In the genomic region with DNA sequence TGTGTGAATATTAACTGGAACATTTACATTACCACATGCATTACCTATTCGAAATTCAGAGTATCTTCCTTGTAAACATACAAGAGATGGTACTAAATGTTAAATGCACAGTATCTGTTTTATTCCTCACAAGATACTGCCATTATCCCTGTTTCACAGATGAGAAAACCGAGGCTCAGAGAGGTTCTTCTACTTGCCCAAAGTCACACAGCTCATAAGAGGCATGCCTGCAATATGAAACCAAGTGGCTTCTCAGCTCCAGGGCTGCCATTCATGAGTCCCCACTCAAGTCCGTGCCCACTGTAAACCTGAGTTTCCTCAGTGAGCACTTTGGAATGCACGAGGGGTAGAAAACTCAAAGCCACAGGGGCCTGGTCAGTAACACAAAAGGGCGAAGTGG, we compare ENCODE assay signal across 19 cellular contexts. TPM values are rescaled to one million over a fixed set of nuclear protein-coding genes. Genes with fewer than 3 reads are reported as not detected.
DNase-seq lines count a peak whose midpoint lies in the region; ATAC-seq, FAIRE-seq and TF ChIP-seq lines count a peak whose summit lies in the region.
"Had no signal": no experiment of that assay in that cellular context is flagged by ENCODE, and none has a peak within 500 bp of the region (broad histone marks: within the 10 kb centered on the region; RNA-seq: fewer than 3 reads in every experiment).

No MANE protein-coding gene starts in this region.

- H2BK15ac ChIP-seq in H1 (ENCODE audit: low read length) (0 out of 2 replicates have a peak overlapping the region, but pooled peaks have one; percentile 93), mesendoderm (replicated peaks; ENCODE audit: low read depth) (no peak overlapping the region)

- POLR2A ChIA-PET in H1 (lab: Charles Lee; ENCODE audit: partially characterized antibody), result interaction anchor here (1.7 to 5.7 kb wide), 3 partner anchors 8 to 23 kb away, joined by 4 to 50 read pairs (median 33); no protein-coding TSS in a partner anchor

- H3K23ac ChIP-seq in H1 (ENCODE audit: insufficient read length) (no peak overlapping the region), mesendoderm (ENCODE audit: low read length) (no peak overlapping the region)

- no peak overlapping the region for H3K27ac Mint-ChIP-seq in activated CD8-positive, alpha-beta memory T cell treated with anti-CD3 and anti-CD28 coated beads, Interleukin-2, amount 10 ng/mL, durations not matched to agents 7 days and 5 days
- H3K27ac Mint-ChIP-seq: CD8-positive, alpha-beta T cell had no signal

- H3K4me1 ChIP-seq in BLaER1 treated with 17β-estradiol and CSF1 and Interleukin-3, amounts not matched to agents 10 nM and 100 nM, result peaks cover 36 to 78% (median 67%) of the 10 kb centered on the region in 10 experiments
- H3K4me1 ChIP-seq in H1 (replicated peaks in 1 of 4; ENCODE audit: control insufficient read depth in 3 of 4, insufficient read depth in 4 of 4, low read length in 3 of 4) (peaks cover 6 to 15% (median 7%) of the 10 kb centered on the region in 4 experiments), testis (peaks cover 44% of the 10 kb centered on the region), mesendoderm (ENCODE audit: control insufficient read depth, low read depth, low read length) (no peaks in the 10 kb centered on the region), lower lobe of right lung (no peaks in the 10 kb centered on the region)

- H4K5ac ChIP-seq in H1 (ENCODE audit: insufficient read length, low read depth, low read length), result no peak overlapping the region
- no peak overlapping the region for H4K5ac ChIP-seq in mesendoderm (ENCODE audit: low read length)

- H4K91ac ChIP-seq in H1 (replicated peaks; ENCODE audit: insufficient read length, low read length), result no peak overlapping the region

- no peaks in the 10 kb centered on the region for H4K20me1 ChIP-seq in BLaER1 treated with 17β-estradiol and CSF1 and Interleukin-3, amounts not matched to agents 10 nM and 100 nM
- H4K20me1 ChIP-seq in H1 (replicated peaks in 1 of 2; ENCODE audit: control insufficient read depth in 1 of 2, insufficient read depth in 2 of 2, low read length in 2 of 2), result no peaks in the 10 kb centered on the region

- no peaks in the 10 kb centered on the region for H3K4me1 Mint-ChIP-seq in activated CD8-positive, alpha-beta memory T cell treated with anti-CD3 and anti-CD28 coated beads, Interleukin-2, amount 10 ng/mL, durations not matched to agents 7 days and 5 days

- no peak for FAIRE-seq in H1 (lab: Jason Lieb, UNC)
- FAIRE-seq: A204.1, GM12878, H54 had no signal

- CTCF ChIA-PET in H1 (lab: Charles Lee; ENCODE audit: partially characterized antibody), result interaction anchor here (0.6 to 3.8 kb wide), 2 partner anchors 9 to 24 kb away, joined by 3 to 20 read pairs; no protein-coding TSS in a partner anchor
- CTCF ChIA-PET in activated CD8-positive, alpha-beta memory T cell treated with anti-CD3 and anti-CD28 coated beads, Interleukin-2, amount 10 ng/mL, durations not matched to agents 7 days and 5 days (lab: Charles Lee), result no interaction called here

- intact Hi-C loops in testis (cut with DNase I; ENCODE audit: low total_unique reads), result no loop called here
- intact Hi-C loops in lower lobe of right lung (cut with DNase I), result no loop called here

- no peaks in the 10 kb centered on the region for H3K36me3 ChIP-seq in BLaER1 treated with 17β-estradiol and CSF1 and Interleukin-3, amounts not matched to agents 10 nM and 100 nM
- H3K36me3 ChIP-seq in H1 (ENCODE audit: control insufficient read depth in 2 of 4, insufficient read depth in 4 of 4, low read length in 3 of 4), result no peaks in the 10 kb centered on the region
- H3K36me3 ChIP-seq in testis (ENCODE audit: low read depth, missing control alignments), result no peaks in the 10 kb centered on the region
- H3K36me3 ChIP-seq in mesendoderm (ENCODE audit: control insufficient read depth, insufficient read depth, low read length), result no peaks in the 10 kb centered on the region
- no peaks in the 10 kb centered on the region for H3K36me3 ChIP-seq in lower lobe of right lung

- H3K4me2 ChIP-seq in BLaER1 treated with 17β-estradiol and CSF1 and Interleukin-3, amounts not matched to agents 10 nM and 100 nM, result peak overlapping the region in 6 of 11 experiments; percentile 47 to 79 (median 73); a peak in 6 of 22 replicates
- H3K4me2 ChIP-seq in H1 (ENCODE audit: insufficient read depth in 1 of 2, low read depth in 2 of 2, low read length in 2 of 2), result no peak overlapping the region
- H3K4me2 ChIP-seq in mesendoderm (ENCODE audit: low read length), result no peak overlapping the region

- H3K79me2 ChIP-seq in H1 (ENCODE audit: control insufficient read depth in 1 of 2, insufficient read depth in 2 of 2, low read length in 2 of 2) (no peaks in the 10 kb centered on the region), mesendoderm (ENCODE audit: control insufficient read depth, insufficient read depth, low read length) (no peaks in the 10 kb centered on the region)

- H3K4me3 Mint-ChIP-seq in activated CD8-positive, alpha-beta memory T cell treated with anti-CD3 and anti-CD28 coated beads, Interleukin-2, amount 10 ng/mL, durations not matched to agents 7 days and 5 days, result no peak overlapping the region
- H3K4me3 Mint-ChIP-seq: CD8-positive, alpha-beta T cell had no signal

- no peaks in the 10 kb centered on the region for H3K23me2 ChIP-seq in H1 (ENCODE audit: low read depth, low read length)

- H2AK5ac ChIP-seq in H1 (ENCODE audit: low read depth, low read length) (no peak overlapping the region; the same call in 1 of the 2 replicates), mesendoderm (ENCODE audit: low read length) (no peak overlapping the region)

- no peak for DNase-seq in H1 (ENCODE audit: low read depth in 1 of 2, low spot score in 2 of 2)
- no peak for DNase-seq in testis
- no peak for DNase-seq in mesendoderm
- no peak for DNase-seq in 8988T
- DNase-seq in lower lobe of right lung, result no peak
- no peak for DNase-seq in activated CD8-positive, alpha-beta memory T cell treated with anti-CD3 and anti-CD28 coated beads, Interleukin-2, amount 10 ng/mL, durations not matched to agents 7 days and 5 days
- DNase-seq: AML-193; Calu3; CD8-positive, alpha-beta T cell; DMS79 treated with DMSO at 0.1 percent for 48 hours; GF-D8; GM23248; HCEC 1CT; KBM-7 had no signal

- no peak overlapping the region for H3K56ac ChIP-seq in H1 (replicated peaks; ENCODE audit: insufficient read length, low read depth, low read length)
- H3K56ac ChIP-seq in mesendoderm (ENCODE audit: low read length), result no peak overlapping the region

- H3K14ac ChIP-seq in H1 (ENCODE audit: insufficient read length), result no peak overlapping the region

- H3K9me3 Mint-ChIP-seq in activated CD8-positive, alpha-beta memory T cell treated with anti-CD3 and anti-CD28 coated beads, Interleukin-2, amount 10 ng/mL, durations not matched to agents 7 days and 5 days (ENCODE audit: low read depth), result no peaks in the 10 kb centered on the region
- H3K9me3 Mint-ChIP-seq: CD8-positive, alpha-beta T cell had no signal

- no peak overlapping the region for H3K4me3 ChIP-seq in BLaER1 treated with 17β-estradiol and CSF1 and Interleukin-3, amounts not matched to agents 10 nM and 100 nM
- H3K4me3 ChIP-seq in H1 (ENCODE audit: extremely low read depth in 1 of 4, insufficient read depth in 2 of 4, low read depth in 3 of 4, low read length in 4 of 4), result no peak overlapping the region
- no peak overlapping the region for H3K4me3 ChIP-seq in testis
- H3K4me3 ChIP-seq in mesendoderm (ENCODE audit: low read length), result no peak overlapping the region
- H3K4me3 ChIP-seq in lower lobe of right lung, result no peak overlapping the region
- H3K4me3 ChIP-seq: GM12878, GM23248 had no signal

- TF ChIP-seq CTCF in H1 (IDR thresholded peaks at IDR 0.05; ENCODE audit: control extremely low read depth in 1 of 3, insufficient read depth in 1 of 3, low read depth in 1 of 3, low read length in 3 of 3) (no peak), testis (IDR thresholded peaks at IDR 0.05) (no peak), lower lobe of right lung (IDR thresholded peaks at IDR 0.05) (no peak)

- H3K9ac ChIP-seq in BLaER1 treated with 17β-estradiol and CSF1 and Interleukin-3, amounts not matched to agents 10 nM and 100 nM, result no peak overlapping the region
- H3K9ac ChIP-seq in H1 (replicated peaks in 1 of 4; ENCODE audit: extremely low read depth in 1 of 4, low read depth in 3 of 4, low read length in 3 of 4) (no peak overlapping the region), mesendoderm (ENCODE audit: low read length) (no peak overlapping the region)
- H3K9ac ChIP-seq: GM23248 had no signal

- H3K9me3 ChIP-seq in BLaER1 treated with 17β-estradiol and CSF1 and Interleukin-3, amounts not matched to agents 10 nM and 100 nM (replicated peaks in 1 of 11), result no peaks in the 10 kb centered on the region
- H3K9me3 ChIP-seq in H1 (ENCODE audit: insufficient read depth in 2 of 2, low read depth in 1 of 2, low read length in 1 of 2) (no peaks in the 10 kb centered on the region), testis (no peaks in the 10 kb centered on the region), lower lobe of right lung (no peaks in the 10 kb centered on the region)

- TF ChIP-seq EP300 in H1 (IDR thresholded peaks at IDR 0.05; ENCODE audit: borderline replicate concordance in 1 of 2, low read depth in 2 of 2, low read length in 2 of 2), result no peak

- H3K4ac ChIP-seq in H1 (replicated peaks; ENCODE audit: insufficient read length, low read depth, low read length), result no peak overlapping the region
- H3K4ac ChIP-seq in mesendoderm (ENCODE audit: low read depth, low read length), result no peak overlapping the region

- no peak for TF ChIP-seq RAD21 in H1 (IDR thresholded peaks at IDR 0.05 in 1 of 2, conservative IDR thresholded peaks at IDR 0.05 in 1 of 2; ENCODE audit: low read depth in 2 of 2, low read length in 2 of 2)

- no peak for ATAC-seq in lower lobe of right lung
- no peak for ATAC-seq in activated CD8-positive, alpha-beta memory T cell treated with anti-CD3 and anti-CD28 coated beads, Interleukin-2, amount 10 ng/mL, durations not matched to agents 7 days and 5 days
- ATAC-seq: CD8-positive, alpha-beta T cell; GM12878 had no signal

- no peaks in the 10 kb centered on the region for H3K27me3 ChIP-seq in BLaER1 treated with 17β-estradiol and CSF1 and Interleukin-3, amounts not matched to agents 10 nM and 100 nM
- H3K27me3 ChIP-seq in H1 (replicated peaks in 1 of 4; ENCODE audit: control insufficient read depth in 3 of 4, extremely low read depth in 1 of 4, insufficient read depth in 3 of 4, low read length in 3 of 4) (no peaks in the 10 kb centered on the region), testis (no peaks in the 10 kb centered on the region), mesendoderm (ENCODE audit: insufficient read depth, low read length, poor library complexity) (no peaks in the 10 kb centered on the region), lower lobe of right lung (ENCODE audit: low read depth) (no peaks in the 10 kb centered on the region)

- H3K27ac ChIP-seq in BLaER1 treated with 17β-estradiol and CSF1 and Interleukin-3, amounts not matched to agents 10 nM and 100 nM, result no peak overlapping the region
- H3K27ac ChIP-seq in H1 (ENCODE audit: low read depth, low read length), result no peak overlapping the region
- peak overlapping the region; percentile 56 to 75 for H3K27ac ChIP-seq in testis
- no peak overlapping the region for H3K27ac ChIP-seq in mesendoderm (ENCODE audit: low read depth, low read length)
- no peak overlapping the region for H3K27ac ChIP-seq in lower lobe of right lung
- H3K27ac ChIP-seq: GM23248 had no signal

- TF ChIP-seq POLR2A in H1 (IDR thresholded peaks at IDR 0.05; ENCODE audit: control extremely low read depth in 1 of 2, low read depth in 2 of 2, low read length in 2 of 2) (no peak), testis (IDR thresholded peaks at IDR 0.05) (no peak)

- H2BK120ac ChIP-seq in H1 (replicated peaks; ENCODE audit: low read depth, low read length) (no peak overlapping the region), mesendoderm (ENCODE audit: low read depth, low read length) (no peak overlapping the region)

- no peak overlapping the region for H2AFZ ChIP-seq in H1 (ENCODE audit: low read length)
- H2AFZ ChIP-seq: GM23248 had no signal

- H4K8ac ChIP-seq in H1 (ENCODE audit: extremely low read depth, insufficient read depth, low read length) (no peak overlapping the region), mesendoderm (ENCODE audit: low read depth, low read length) (no peak overlapping the region)

- peak overlapping the region; percentile 34; the same call in 1 of the 2 replicates for H2BK20ac ChIP-seq in H1 (ENCODE audit: low read length)

- H2BK12ac ChIP-seq in H1 (ENCODE audit: low read depth, low read length), result 0 out of 2 replicates have a peak overlapping the region, but pooled peaks have one; percentile 7

- H3K79me1 ChIP-seq in H1 (ENCODE audit: low read depth, low read length), result no peaks in the 10 kb centered on the region
- H3K79me1 ChIP-seq in mesendoderm (ENCODE audit: low read length), result no peaks in the 10 kb centered on the region

- WGBS in H1 (ENCODE audit: extremely low coverage in 1 of 2, insufficient coverage in 1 of 2, insufficient read length in 1 of 2, insufficient replicate concordance in 2 of 2, low coverage in 1 of 2, low lambda C conversion rate in 2 of 2, missing lambda C conversion rate in 1 of 2), 2 experiments, result 87% methylated on average over 5 of the region's 5 CpGs; no CpG with 5 or more reads in 1 of the 2 experiments
- 77 to 88% methylated on average over 5 of the region's 5 CpGs for WGBS in testis, 2 donors
- no CpG with 5 or more reads among the region's 5 CpGs for WGBS in mesendoderm (ENCODE audit: extremely low coverage, insufficient coverage, low lambda C conversion rate)

- H3K36me3 Mint-ChIP-seq in activated CD8-positive, alpha-beta memory T cell treated with anti-CD3 and anti-CD28 coated beads, Interleukin-2, amount 10 ng/mL, durations not matched to agents 7 days and 5 days, result no peaks in the 10 kb centered on the region
- H3K36me3 Mint-ChIP-seq: CD8-positive, alpha-beta T cell had no signal

- H2BK5ac ChIP-seq in H1 (ENCODE audit: low read depth, low read length) (no peak overlapping the region), mesendoderm (ENCODE audit: low read length) (no peak overlapping the region)

- H3K27me3 Mint-ChIP-seq in activated CD8-positive, alpha-beta memory T cell treated with anti-CD3 and anti-CD28 coated beads, Interleukin-2, amount 10 ng/mL, durations not matched to agents 7 days and 5 days, result peaks cover 4% of the 10 kb centered on the region

- H3K18ac ChIP-seq in H1 (ENCODE audit: extremely low read depth, low read length), result no peak overlapping the region
- H3K18ac ChIP-seq in mesendoderm (ENCODE audit: low read length), result no peak overlapping the region

RNA-seq across cellular contexts. Expression of gene FABP6, which starts 55.0 kb away (rescaled TPM):
- 3.6 and 4.8 TPM in 2 replicates for total RNA-seq in H1 (2021; fragmentation: NEBNext Ultra II Directional; extraction: Animal tissue kit (Norgen Biotek cat#: 25700))
- polyA plus RNA-seq in H1 (2011; rRNA removed), result 3.2 and 6.1 TPM in 2 replicates
- polyA plus RNA-seq in H1 (2011; cell fraction: cytosol; rRNA removed), result 5.0 TPM
- polyA plus RNA-seq in H1 (2011; cell fraction: nucleus; rRNA removed), result 2.5 TPM
- 4.5 to 12.2 TPM (median 7.2 TPM) in 4 replicates for polyA plus RNA-seq in H1 (2012, experiment 1 of 2)
- polyA plus RNA-seq in H1 (2012, experiment 2 of 2), result 5.9 TPM
- polyA plus RNA-seq in H1 (2013, experiment 1 of 2), result 3.5 TPM
- polyA plus RNA-seq in H1 (2013, experiment 2 of 2), result 5.3 TPM
- polyA minus RNA-seq in H1 (2011; rRNA and poly(A)+ RNA removed), result 0.63 and 2.3 TPM in 2 replicates
- polyA minus RNA-seq in H1 (2011; cell fraction: cytosol; rRNA and poly(A)+ RNA removed), result not detected
- polyA minus RNA-seq in H1 (2011; cell fraction: nucleus; rRNA and poly(A)+ RNA removed), result 2.7 TPM
- total RNA-seq in testis, result 1 to 10 TPM in 1 of 2 donors, under 1 TPM in 1; 0.94 to 1.5 TPM
- polyA plus RNA-seq in testis (ENCODE audit: insufficient read depth, low read depth, low replicate concordance), result 4.0 TPM
- 6.5 TPM for polyA plus RNA-seq in mesendoderm (2013, experiment 1 of 2)
- polyA plus RNA-seq in mesendoderm (2013, experiment 2 of 2), result 5.7 TPM
- 4.9 TPM for total RNA-seq in lower lobe of right lung
- total RNA-seq in activated CD8-positive, alpha-beta memory T cell treated with anti-CD3 and anti-CD28 coated beads, Interleukin-2, amount 10 ng/mL, durations not matched to agents 7 days and 5 days, result not detected
- total RNA-seq: CD8-positive, alpha-beta T cell; GM23248 had no signal
- polyA plus RNA-seq: BJ, GM23248 had no signal

RNA-seq across cellular contexts. Expression of gene PWWP2A, which starts 55.0 kb away (rescaled TPM):
- total RNA-seq in H1 (2021; fragmentation: NEBNext Ultra II Directional; extraction: Animal tissue kit (Norgen Biotek cat#: 25700)), result 60.0 and 63.0 TPM in 2 replicates
- polyA plus RNA-seq in H1 (2011; rRNA removed) (16.9 and 18.5 TPM in 2 replicates), testis (ENCODE audit: insufficient read depth, low read depth, low replicate concordance) (12.0 TPM)
- 22.2 TPM for polyA plus RNA-seq in H1 (2011; cell fraction: cytosol; rRNA removed)
- 25.5 TPM for polyA plus RNA-seq in H1 (2011; cell fraction: nucleus; rRNA removed)
- polyA plus RNA-seq in H1 (2012, experiment 1 of 2), result 29.4 to 43.1 TPM (median 36.3 TPM) in 4 replicates
- polyA plus RNA-seq in H1 (2012, experiment 2 of 2), result 6.0 TPM
- 42.3 TPM for polyA plus RNA-seq in H1 (2013, experiment 1 of 2)
- polyA plus RNA-seq in H1 (2013, experiment 2 of 2), result 40.8 TPM
- 38.0 and 38.8 TPM in 2 replicates for polyA minus RNA-seq in H1 (2011; rRNA and poly(A)+ RNA removed)
- 25.3 TPM for polyA minus RNA-seq in H1 (2011; cell fraction: cytosol; rRNA and poly(A)+ RNA removed)
- polyA minus RNA-seq in H1 (2011; cell fraction: nucleus; rRNA and poly(A)+ RNA removed), result 40.5 TPM
- total RNA-seq in testis (10 to 100 TPM; 48.9 to 51.6 TPM), lower lobe of right lung (27.0 TPM)
- 29.9 TPM for polyA plus RNA-seq in mesendoderm (2013, experiment 1 of 2)
- polyA plus RNA-seq in mesendoderm (2013, experiment 2 of 2), result 29.7 TPM
- 10 to 100 TPM; 21.0 to 24.1 TPM for total RNA-seq in activated CD8-positive, alpha-beta memory T cell treated with anti-CD3 and anti-CD28 coated beads, Interleukin-2, amount 10 ng/mL, durations not matched to agents 7 days and 5 days

Comparison
In these comparisons a context has a peak if more than half of its experiments do, and no peak if none do; other contexts are left out.
1. H3K27ac ChIP-seq: peak in testis (2 of 2); none in BLaER1 treated with 17β-estradiol and CSF1 and Interleukin-3, amounts not matched to agents 10 nM and 100 nM (0 of 11), H1 (single experiment), mesendoderm (single experiment) and lower lobe of right lung (single experiment).
2. H3K4me2 ChIP-seq: peak in BLaER1 treated with 17β-estradiol and CSF1 and Interleukin-3, amounts not matched to agents 10 nM and 100 nM (6 of 11); none in H1 (0 of 2) and mesendoderm (single experiment).